In genomic region chr12:6742080-6742479, GRCh38 we compare ENCODE assay signal across 4 cellular contexts. TPM values are rescaled to one million over a fixed set of nuclear protein-coding genes. Genes with fewer than 3 reads are reported as not detected.
"Had no signal": no experiment of that assay in that cellular context is flagged by ENCODE, and none has a peak within 500 bp of the region (broad histone marks: within the 10 kb centered on the region; RNA-seq: fewer than 3 reads in every experiment).

No MANE protein-coding gene starts in this region.

RNA-seq across cellular contexts. Expression of gene LAG3, which starts 30.2 kb away (rescaled TPM):
- total RNA-seq: SK-MEL-5 had no signal

RNA-seq across cellular contexts. Expression of gene PIANP, which starts 41.5 kb away (rescaled TPM):
- total RNA-seq: MCF 10A, PC-3, SK-MEL-5 had no signal
- polyA plus RNA-seq: IgD-negative memory B cell had no signal
